ENCODE assay signal across 11 cellular contexts in genomic region chr2:144477943-144478283, GRCh38. TPM values are rescaled to one million over a fixed set of nuclear protein-coding genes. Genes with fewer than 3 reads are reported as not detected.
DNase-seq lines count a peak whose midpoint lies in the region; ATAC-seq and TF ChIP-seq lines count a peak whose summit lies in the region.
"Had no signal": no experiment of that assay in that cellular context is flagged by ENCODE, and none has a peak within 500 bp of the region (broad histone marks: within the 10 kb centered on the region; RNA-seq: fewer than 3 reads in every experiment).

No MANE protein-coding gene starts in this region.

- H3K27me3 ChIP-seq in kidney epithelial cell (ENCODE audit: control insufficient read depth, insufficient read depth, low read length), result no peaks in the 10 kb centered on the region
- H3K27me3 ChIP-seq: adrenal gland, heart left ventricle had no signal

- DNase-seq in NCI-H1694 (lab: John Stamatoyannopoulos, UW), result peak; percentile 48
- DNase-seq in kidney epithelial cell (ENCODE audit: low read depth), result peak; percentile 83
- DNase-seq in substantia nigra (lab: John Stamatoyannopoulos, UW), result no peak
- DNase-seq in C1 segment of cervical spinal cord (lab: John Stamatoyannopoulos, UW), result no peak
- DNase-seq: activated T-cell treated with anti-CD3 and anti-CD28 coated beads for 4 hours, adrenal gland, endodermal cell, heart left ventricle had no signal

- no peak for TF ChIP-seq CTCF in kidney epithelial cell (IDR thresholded peaks at IDR 0.05; ENCODE audit: insufficient read depth, low read length, poor library complexity, severe bottlenecking)

- H3K4me3 ChIP-seq in kidney epithelial cell (ENCODE audit: low read depth, low read length), result no peak overlapping the region
- H3K4me3 ChIP-seq: adrenal gland had no signal

- no peak for ATAC-seq in HG02623 (IDR thresholded peaks at IDR 0.05; ENCODE audit: unreplicated experiment)
- ATAC-seq in HG02938 (IDR thresholded peaks at IDR 0.05; ENCODE audit: unreplicated experiment), result no peak
- ATAC-seq: heart left ventricle had no signal

- no peaks in the 10 kb centered on the region for H3K36me3 ChIP-seq in kidney epithelial cell (ENCODE audit: control insufficient read depth, insufficient read depth, low read length)

- H3K27ac ChIP-seq in angular gyrus (ENCODE audit: low read depth, low read length), result peak overlapping the region; percentile 63
- peak overlapping the region; percentile 44 for H3K27ac ChIP-seq in substantia nigra (ENCODE audit: low read depth, low read length, poor library complexity, severe bottlenecking)

RNA-seq across cellular contexts. Expression of gene ZEB2, which starts 42.0 kb away (rescaled TPM):
- 14.7 and 15.7 TPM in 2 replicates for total RNA-seq in kidney epithelial cell

Comparison
In these comparisons a context has a peak if more than half of its experiments do, and no peak if none do; other contexts are left out.
1. DNase-seq: peak in NCI-H1694 (single experiment) and kidney epithelial cell (single experiment); none in substantia nigra (0 of 49) and C1 segment of cervical spinal cord (0 of 14).